Comparison of ENCODE assay signal across 7 cellular contexts in genomic region chr2:46913471-46914381, GRCh38. TPM values are rescaled to one million over a fixed set of nuclear protein-coding genes. Genes with fewer than 3 reads are reported as not detected.
DNase-seq lines count a peak whose midpoint lies in the region; ATAC-seq and TF ChIP-seq lines count a peak whose summit lies in the region.

No MANE protein-coding gene starts in this region.

- H3K4me3 Mint-ChIP-seq in progenitor cell of endocrine pancreas (ENCODE audit: low read depth): peak overlapping the region; percentile 83

- no peaks in the 10 kb centered on the region for H3K27me3 Mint-ChIP-seq in progenitor cell of endocrine pancreas

- peak overlapping the region; percentile 58 for H3K27ac Mint-ChIP-seq in progenitor cell of endocrine pancreas

- no peak overlapping the region for H3K4me3 ChIP-seq in H7 (ENCODE audit: insufficient read depth, low read depth, low read length)

- no peaks in the 10 kb centered on the region for H3K27me3 ChIP-seq in H7 (ENCODE audit: control insufficient read depth, insufficient read depth, low read length)

- TF ChIP-seq CTCF in RWPE1 (conservative IDR thresholded peaks at IDR 0.05; ENCODE audit: low read depth) (no peak), progenitor cell of endocrine pancreas (IDR thresholded peaks at IDR 0.05; ENCODE audit: unreplicated experiment) (no peak)

- peak overlapping the region; percentile 63 for H3K27ac ChIP-seq in RWPE1

- TF ChIP-seq POLR2A in erythroblast (IDR thresholded peaks at IDR 0.05; ENCODE audit: low read length): peak; percentile 23

- no peaks in the 10 kb centered on the region for H3K9me3 Mint-ChIP-seq in progenitor cell of endocrine pancreas (ENCODE audit: low read depth)

- POLR2A ChIA-PET in RWPE1 (lab: Yijun Ruan, JAX; ENCODE audit: low non-redundant PET): interaction anchor here (0.5 kb wide), 1 partner anchor 155 kb away, joined by 4 read pairs; no protein-coding TSS in a partner anchor

- ATAC-seq in HG03571 (IDR thresholded peaks at IDR 0.05; ENCODE audit: unreplicated experiment): no peak

- peaks cover 27% of the 10 kb centered on the region for H3K4me1 Mint-ChIP-seq in progenitor cell of endocrine pancreas (ENCODE audit: low read depth)

- DNase-seq in H7 (peak; percentile 60), RWPE1 (ENCODE audit: low spot score) (peak; percentile 70), erythroblast (lab: John Stamatoyannopoulos, UW) (peak; percentile 53 to 68), progenitor cell of endocrine pancreas (ENCODE audit: low spot score, unreplicated experiment) (no peak), DMS114 treated with DMSO at 0.1 percent for 48 hours (lab: John Stamatoyannopoulos, UW; ENCODE audit: unreplicated experiment) (no peak), putamen (ENCODE audit: low spot score) (no peak)

- H3K36me3 ChIP-seq in H7 (replicated peaks; ENCODE audit: control insufficient read depth, insufficient read depth, low read length): peaks cover 8% of the 10 kb centered on the region

- H3K36me3 Mint-ChIP-seq in progenitor cell of endocrine pancreas (ENCODE audit: insufficient read depth): peaks cover 13% of the 10 kb centered on the region

- CTCF ChIA-PET in RWPE1 (lab: Yijun Ruan, JAX): interaction anchor here (1.0 kb wide), 1 partner anchor 22 kb away, joined by 3 read pairs; no protein-coding TSS in a partner anchor

RNA-seq across cellular contexts. Expression of gene MCFD2, which starts 1.9 kb away (rescaled TPM):
- total RNA-seq in H7 (2014; rRNA removed; shearing (Covaris generic)): 65.5 and 76.3 TPM in 2 replicates
- total RNA-seq in progenitor cell of endocrine pancreas: 72.9 and 78.3 TPM in 2 replicates

RNA-seq across cellular contexts. Expression of gene TTC7A, which starts 27.3 kb away (rescaled TPM):
- total RNA-seq in H7 (2014; rRNA removed; shearing (Covaris generic)): 14.5 and 17.4 TPM in 2 replicates
- total RNA-seq in progenitor cell of endocrine pancreas: 14.2 and 14.8 TPM in 2 replicates

Comparison
In these comparisons a context has a peak if more than half of its experiments do, and no peak if none do; other contexts are left out.
1. DNase-seq: peak in H7 (single experiment), RWPE1 (single experiment) and erythroblast (2 of 2); none in progenitor cell of endocrine pancreas (single experiment), DMS114 treated with DMSO at 0.1 percent for 48 hours (single experiment) and putamen (single experiment).